In the genomic region with DNA sequence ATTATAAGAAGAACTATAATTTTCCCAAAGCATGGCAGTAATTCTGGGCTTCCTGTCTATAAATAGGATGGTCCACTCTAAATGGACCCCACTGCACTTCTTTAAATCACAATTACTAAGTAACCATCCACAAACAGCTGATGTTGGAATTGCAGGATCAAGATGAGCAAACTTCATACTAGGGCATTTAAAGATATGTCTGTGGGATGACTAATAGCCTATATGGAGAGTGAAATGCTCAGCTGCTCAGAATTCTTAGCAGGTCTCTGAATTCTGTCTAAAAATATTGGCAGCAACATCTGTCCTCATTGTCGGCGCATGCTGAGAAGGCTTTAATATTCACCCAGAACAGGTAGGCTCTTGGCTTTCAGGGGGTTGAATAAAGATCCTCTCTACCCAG, we compare ENCODE assay signal across 22 cellular contexts.
DNase-seq lines count a peak whose midpoint lies in the region; ATAC-seq and TF ChIP-seq lines count a peak whose summit lies in the region.
"Had no signal": no experiment of that assay in that cellular context is flagged by ENCODE, and none has a peak within 500 bp of the region (broad histone marks: within the 10 kb centered on the region; RNA-seq: fewer than 3 reads in every experiment).

No MANE protein-coding gene starts in this region.

- no peaks in the 10 kb centered on the region for H3K9me3 ChIP-seq in osteoblast (ENCODE audit: low read depth, low read length)
- H3K9me3 ChIP-seq: A549, BE2C had no signal

- peaks cover 28 to 41% of the 10 kb centered on the region in 2 donors for H3K27me3 Mint-ChIP-seq in effector memory CD8-positive, alpha-beta T cell
- H3K27me3 Mint-ChIP-seq: CD4-positive, alpha-beta T cell had no signal

- H3K27me3 ChIP-seq in foreskin keratinocyte (no peaks in the 10 kb centered on the region), osteoblast (ENCODE audit: insufficient read depth, low read length) (no peaks in the 10 kb centered on the region)
- H3K27me3 ChIP-seq: BE2C; BLaER1 treated with 17β-estradiol and CSF1 and Interleukin-3, amounts not matched to agents 10 nM and 100 nM had no signal

- ATAC-seq in foreskin keratinocyte (peak; percentile 31), GM21528 (IDR thresholded peaks at IDR 0.05; ENCODE audit: low FRiP score, unreplicated experiment) (no peak)
- no peak for ATAC-seq in effector memory CD8-positive, alpha-beta T cell (replicated peaks)
- ATAC-seq: A549 had no signal

- no peaks in the 10 kb centered on the region for H3K36me3 ChIP-seq in osteoblast (ENCODE audit: insufficient read depth, low read length)
- H3K36me3 ChIP-seq: BE2C; BLaER1 treated with 17β-estradiol and CSF1 and Interleukin-3, amounts not matched to agents 10 nM and 100 nM had no signal

- H3K27ac ChIP-seq in foreskin keratinocyte (no peak overlapping the region), osteoblast (ENCODE audit: low read depth, low read length) (no peak overlapping the region)
- H3K27ac ChIP-seq: A549; BLaER1 treated with 17β-estradiol and CSF1 and Interleukin-3, amounts not matched to agents 10 nM and 100 nM had no signal

- H3K79me2 ChIP-seq in osteoblast (ENCODE audit: insufficient read depth, low read length): no peaks in the 10 kb centered on the region

- DNase-seq in ELR (ENCODE audit: low read depth) (peak; percentile 12), HT1080 (ENCODE audit: low read depth) (peak; percentile 23), foreskin keratinocyte (peak in 1 of 2 donors; percentile 7), osteoblast (ENCODE audit: insufficient read length, low spot score, missing footprints) (peak; percentile 44)
- DNase-seq in stimulated activated CD4-positive, alpha-beta T cell treated with anti-CD3 and anti-CD28 coated beads, Interleukin-1b, Interleukin-23, amount 100 ng/mL, for 48 hours: no peak
- no peak for DNase-seq in effector memory CD8-positive, alpha-beta T cell
- DNase-seq: 8988T; ACHN; AML-193; BE2C; CD4-positive, alpha-beta T cell; CD8-positive, alpha-beta memory T cell; DMS 273 treated with DMSO at 0.1 percent for 48 hours; DMS79; EL; GF-D8; H7; HCEC 1CT had no signal

- H3K36me3 Mint-ChIP-seq in effector memory CD8-positive, alpha-beta T cell (ENCODE audit: insufficient read depth): no peaks in the 10 kb centered on the region
- H3K36me3 Mint-ChIP-seq: CD14-positive monocyte; CD8-positive, alpha-beta memory T cell had no signal

- no peak overlapping the region for H2AFZ ChIP-seq in osteoblast (ENCODE audit: low read length)

- H3K4me1 Mint-ChIP-seq in effector memory CD8-positive, alpha-beta T cell (ENCODE audit: low read depth in 2 of 2): no peaks in the 10 kb centered on the region
- H3K4me1 Mint-ChIP-seq: CD14-positive monocyte; CD8-positive, alpha-beta memory T cell had no signal

- H3K4me3 Mint-ChIP-seq in effector memory CD8-positive, alpha-beta T cell: no peak overlapping the region
- H3K4me3 Mint-ChIP-seq: CD14-positive monocyte; CD4-positive, alpha-beta T cell; CD8-positive, alpha-beta memory T cell had no signal

- no peaks in the 10 kb centered on the region for H4K20me1 ChIP-seq in osteoblast (ENCODE audit: insufficient read depth, low read length)
- H4K20me1 ChIP-seq: BLaER1 treated with 17β-estradiol and CSF1 and Interleukin-3, amounts not matched to agents 10 nM and 100 nM had no signal

- no peak overlapping the region for H3K27ac Mint-ChIP-seq in effector memory CD8-positive, alpha-beta T cell
- H3K27ac Mint-ChIP-seq: CD14-positive monocyte; CD4-positive, alpha-beta T cell; CD8-positive, alpha-beta memory T cell had no signal

- no peaks in the 10 kb centered on the region for H3K9me3 Mint-ChIP-seq in effector memory CD8-positive, alpha-beta T cell
- H3K9me3 Mint-ChIP-seq: CD4-positive, alpha-beta T cell had no signal

- H3K4me3 ChIP-seq in osteoblast (ENCODE audit: insufficient read depth, low read length): no peak overlapping the region
- H3K4me3 ChIP-seq: A549; BLaER1 treated with 17β-estradiol and CSF1 and Interleukin-3, amounts not matched to agents 10 nM and 100 nM had no signal

- no peak for TF ChIP-seq CTCF in foreskin keratinocyte (conservative IDR thresholded peaks at IDR 0.05)
- TF ChIP-seq CTCF in osteoblast (IDR thresholded peaks at IDR 0.05; ENCODE audit: extremely low read depth, low read depth, low read length): no peak

- H3K4me1 ChIP-seq in foreskin keratinocyte (no peaks in the 10 kb centered on the region), osteoblast (ENCODE audit: insufficient read depth, low read length) (no peaks in the 10 kb centered on the region)
- H3K4me1 ChIP-seq: A549; BE2C; BLaER1 treated with 17β-estradiol and CSF1 and Interleukin-3, amounts not matched to agents 10 nM and 100 nM had no signal

- H3K4me2 ChIP-seq in osteoblast (ENCODE audit: insufficient read depth, low read length): no peak overlapping the region
- H3K4me2 ChIP-seq: A549; BLaER1 treated with 17β-estradiol and CSF1 and Interleukin-3, amounts not matched to agents 10 nM and 100 nM had no signal

Comparison
In these comparisons a context has a peak if more than half of its experiments do, and no peak if none do; other contexts are left out.
1. DNase-seq: peak in ELR (single experiment), HT1080 (single experiment) and osteoblast (single experiment); none in stimulated activated CD4-positive, alpha-beta T cell treated with anti-CD3 and anti-CD28 coated beads, Interleukin-1b, Interleukin-23, amount 100 ng/mL, for 48 hours (single experiment) and effector memory CD8-positive, alpha-beta T cell (0 of 3).